In the genomic region with DNA sequence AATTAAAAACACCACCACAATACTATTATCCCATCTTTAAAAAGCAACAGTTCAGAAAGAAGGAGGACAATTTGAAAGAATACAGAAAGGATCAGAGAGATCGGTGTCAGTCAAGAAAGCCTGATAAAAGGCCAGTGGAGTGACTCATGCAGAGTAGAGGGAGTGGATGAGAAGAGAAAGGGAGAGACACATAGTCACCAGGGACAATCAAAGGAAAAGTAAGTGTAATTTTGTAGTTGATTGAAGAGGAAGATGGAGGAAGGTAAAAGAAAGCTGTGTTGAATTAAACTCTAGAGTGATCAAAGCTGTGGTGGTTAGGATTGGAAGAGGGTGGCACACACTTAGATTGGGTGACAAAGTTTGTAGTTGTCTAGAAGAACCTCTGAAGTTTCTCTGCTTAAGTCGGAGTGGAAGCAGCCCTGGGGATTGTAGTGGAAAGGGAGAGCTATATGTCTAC, we compare ENCODE assay signal across 10 cellular contexts. TPM values are rescaled to one million over a fixed set of nuclear protein-coding genes. Genes with fewer than 3 reads are reported as not detected.
DNase-seq lines count a peak whose midpoint lies in the region; ATAC-seq and TF ChIP-seq lines count a peak whose summit lies in the region.
"Had no signal": no experiment of that assay in that cellular context is flagged by ENCODE, and none has a peak within 500 bp of the region (broad histone marks: within the 10 kb centered on the region; RNA-seq: fewer than 3 reads in every experiment).

No MANE protein-coding gene starts in this region.

- H3K4me1 ChIP-seq in GM23248 (ENCODE audit: insufficient read depth) (peaks cover 28% of the 10 kb centered on the region), PC-3 (ENCODE audit: insufficient read depth, low read length) (peaks cover 16% of the 10 kb centered on the region; the same call in 1 of the 2 replicates), prostate gland (replicated peaks) (peaks cover 7% of the 10 kb centered on the region)

- TF ChIP-seq POLR2A in prostate gland (IDR thresholded peaks at IDR 0.05) = no peak

- H3K36me3 ChIP-seq in GM23248 (ENCODE audit: low read depth) = no peaks in the 10 kb centered on the region
- no peaks in the 10 kb centered on the region for H3K36me3 ChIP-seq in PC-3 (ENCODE audit: low read depth, low read length)
- no peaks in the 10 kb centered on the region for H3K36me3 ChIP-seq in prostate gland

- intact Hi-C loops in PC-3 (cut with micrococcal nuclease) (no loop called here), prostate gland (cut with DNase I) (loop anchor here (10.0 kb wide), 1 partner anchor 130 kb away; no protein-coding TSS in a partner anchor)

- H3K27me3 ChIP-seq in GM23248 (replicated peaks; ENCODE audit: insufficient read depth) (no peaks in the 10 kb centered on the region), PC-3 (ENCODE audit: low read length) (no peaks in the 10 kb centered on the region), prostate gland (replicated peaks; ENCODE audit: insufficient read depth) (no peaks in the 10 kb centered on the region)

- no peak overlapping the region for H3K9ac ChIP-seq in GM23248
- no peak overlapping the region for H3K9ac ChIP-seq in PC-3 (ENCODE audit: low read length)

- CTCF ChIA-PET in PC-3 (lab: Charles Lee) = no interaction called here

- H4K20me1 ChIP-seq in GM23248 (ENCODE audit: insufficient read depth) = 0 out of 2 replicates have a peak, but pooled peaks cover 5% of the 10 kb centered on the region
- no peaks in the 10 kb centered on the region for H4K20me1 ChIP-seq in PC-3 (ENCODE audit: low read length)

- peaks cover 20% of the 10 kb centered on the region for H3F3A ChIP-seq in GM23248 (ENCODE audit: insufficient read depth)
- H3F3A ChIP-seq in PC-3 (ENCODE audit: low read length, unreplicated experiment) = no peaks in the 10 kb centered on the region

- peak overlapping the region; percentile 3 for H3K4me2 ChIP-seq in GM23248 (ENCODE audit: unreplicated experiment)
- H3K4me2 ChIP-seq in PC-3 (ENCODE audit: low read length) = no peak overlapping the region

- H2AFZ ChIP-seq in GM23248 = no peak overlapping the region
- no peak overlapping the region for H2AFZ ChIP-seq in PC-3 (ENCODE audit: low read length)

- H3K27ac ChIP-seq in GM23248 (0 out of 2 replicates have a peak overlapping the region, but pooled peaks have one; percentile 1), PC-3 (ENCODE audit: low read length) (no peak overlapping the region), prostate gland (no peak overlapping the region)

- no peak overlapping the region for H3K4me3 ChIP-seq in GM23248
- H3K4me3 ChIP-seq in PC-3 (ENCODE audit: low read length) = no peak overlapping the region
- H3K4me3 ChIP-seq in prostate gland = no peak overlapping the region

- no peaks in the 10 kb centered on the region for H3K9me3 ChIP-seq in GM23248 (ENCODE audit: low read depth)
- H3K9me3 ChIP-seq in PC-3 (ENCODE audit: low read length) = no peaks in the 10 kb centered on the region
- H3K9me3 ChIP-seq in prostate gland = no peaks in the 10 kb centered on the region

- POLR2A ChIA-PET in PC-3 (lab: Charles Lee; ENCODE audit: unreplicated experiment) = no interaction called here

- peaks cover 26 to 43% of the 10 kb centered on the region in 2 donors for H3K4me1 Mint-ChIP-seq in effector memory CD8-positive, alpha-beta T cell (ENCODE audit: low read depth in 2 of 2)
- H3K4me1 Mint-ChIP-seq in nephron progenitor cell = peaks cover 69% of the 10 kb centered on the region

- WGBS in GM23248 (ENCODE audit: low coverage in 1 of 2, low lambda C conversion rate in 2 of 2, missing lambda C conversion rate in 2 of 2), 2 experiments = 37 to 38% methylated on average over 2 of the region's 2 CpGs
- WGBS in prostate gland = 74% methylated on average over 2 of the region's 2 CpGs

- H3K9me2 ChIP-seq in GM23248 (ENCODE audit: insufficient read depth) = no peaks in the 10 kb centered on the region
- H3K9me2 ChIP-seq in PC-3 (replicated peaks; ENCODE audit: low read length) = no peaks in the 10 kb centered on the region

- H3K36me3 Mint-ChIP-seq in effector memory CD8-positive, alpha-beta T cell (ENCODE audit: insufficient read depth) = peaks cover 2% of the 10 kb centered on the region
- H3K36me3 Mint-ChIP-seq in nephron progenitor cell (ENCODE audit: low read depth) = peaks cover 38% of the 10 kb centered on the region

- peak overlapping the region in 1 of 2 donors; percentile 22 for H3K27ac Mint-ChIP-seq in effector memory CD8-positive, alpha-beta T cell
- H3K27ac Mint-ChIP-seq in nephron progenitor cell = peak overlapping the region; percentile 86

- H3K79me2 ChIP-seq in GM23248 (ENCODE audit: insufficient read depth) = peaks cover 84% of the 10 kb centered on the region
- H3K79me2 ChIP-seq in PC-3 (ENCODE audit: low read length) = peaks cover 67% of the 10 kb centered on the region

- DNase-seq in GM23248 = peak; percentile 56
- DNase-seq in PC-3 = peak; percentile 30
- DNase-seq in effector memory CD8-positive, alpha-beta T cell = no peak
- no peak for DNase-seq in nephron progenitor cell
- DNase-seq in NCI-H748 (lab: John Stamatoyannopoulos, UW; ENCODE audit: unreplicated experiment) = no peak
- DNase-seq in NCI-H2107 treated with DMSO at 0.1 percent for 48 hours (lab: John Stamatoyannopoulos, UW; ENCODE audit: unreplicated experiment) = no peak
- no peak for DNase-seq in prostate gland (ENCODE audit: low spot score)
- DNase-seq: stimulated activated CD4-positive, alpha-beta T cell treated with anti-CD3 and anti-CD28 coated beads, Interleukin-4, amount 100 ng/mL, for 4 hours had no signal

- no peaks in the 10 kb centered on the region for H3K9me3 Mint-ChIP-seq in effector memory CD8-positive, alpha-beta T cell
- H3K9me3 Mint-ChIP-seq in nephron progenitor cell = peaks cover 5% of the 10 kb centered on the region
- H3K9me3 Mint-ChIP-seq: activated CD4-positive, alpha-beta T cell treated with anti-CD3 and anti-CD28 coated beads, Interleukin-2, amount 10 ng/mL, durations not matched to agents 7 days and 5 days had no signal

- H3K4me3 Mint-ChIP-seq in effector memory CD8-positive, alpha-beta T cell = peak overlapping the region in 1 of 2 donors; percentile 39
- no peak overlapping the region for H3K4me3 Mint-ChIP-seq in nephron progenitor cell
- H3K4me3 Mint-ChIP-seq: activated CD4-positive, alpha-beta T cell treated with anti-CD3 and anti-CD28 coated beads, Interleukin-2, amount 10 ng/mL, durations not matched to agents 7 days and 5 days had no signal

- in situ Hi-C loops in GM23248 (cut with MboI) = no loop called here

- H3K27me3 Mint-ChIP-seq in effector memory CD8-positive, alpha-beta T cell = no peaks in the 10 kb centered on the region
- no peaks in the 10 kb centered on the region for H3K27me3 Mint-ChIP-seq in nephron progenitor cell (ENCODE audit: low read depth, poor library complexity)

- TF ChIP-seq CTCF in PC-3 (conservative IDR thresholded peaks at IDR 0.05; ENCODE audit: low read depth, low read length) = no peak
- no peak for TF ChIP-seq CTCF in nephron progenitor cell (IDR thresholded peaks at IDR 0.05)
- no peak for TF ChIP-seq CTCF in prostate gland (IDR thresholded peaks at IDR 0.05)

- ATAC-seq in PC-3 = peak; percentile 55; the same call in 1 of the 2 replicates
- ATAC-seq in effector memory CD8-positive, alpha-beta T cell (replicated peaks) = peak; percentile 61
- ATAC-seq in HG02798 (IDR thresholded peaks at IDR 0.05; ENCODE audit: poor library complexity, unreplicated experiment) = no peak

- no TSS peak for BruUV-seq in PC-3 (replicated peaks; lab: Mats Ljungman, UMichigan)

RNA-seq across cellular contexts. Expression of a gene that starts 14.1 kb away (rescaled TPM):
- total RNA-seq in GM23248 (2014; rRNA removed; shearing (Covaris generic)) = 34.0 and 39.1 TPM in 2 replicates
- 21.1 and 23.9 TPM in 2 replicates for polyA plus RNA-seq in GM23248 (2016; fragmentation: Nextera tagmentation; extraction: Ambion mirVana)
- total RNA-seq in PC-3 (2014; rRNA removed) (14.1 and 15.1 TPM in 2 replicates), prostate gland (10 to 100 TPM; 39.6 to 63.2 TPM)

RNA-seq across cellular contexts. Expression of a gene that starts 39.9 kb away (rescaled TPM):
- 0.38 and 1.3 TPM in 2 replicates for total RNA-seq in GM23248 (2014; rRNA removed; shearing (Covaris generic))
- 5.0 and 5.1 TPM in 2 replicates for polyA plus RNA-seq in GM23248 (2016; fragmentation: Nextera tagmentation; extraction: Ambion mirVana)
- total RNA-seq in PC-3 (2014; rRNA removed) = 0.04 and 0.12 TPM in 2 replicates
- 10 to 100 TPM; 19.2 to 39.7 TPM for total RNA-seq in prostate gland

Comparison
In these comparisons a context has a peak if more than half of its experiments do, and no peak if none do; other contexts are left out.
1. DNase-seq: peak in GM23248 (single experiment) and PC-3 (single experiment); none in effector memory CD8-positive, alpha-beta T cell (0 of 3), nephron progenitor cell (single experiment), NCI-H748 (single experiment), NCI-H2107 treated with DMSO at 0.1 percent for 48 hours (single experiment) and prostate gland (single experiment).